ENCODE assay signal across 8 cellular contexts in the genomic region with DNA sequence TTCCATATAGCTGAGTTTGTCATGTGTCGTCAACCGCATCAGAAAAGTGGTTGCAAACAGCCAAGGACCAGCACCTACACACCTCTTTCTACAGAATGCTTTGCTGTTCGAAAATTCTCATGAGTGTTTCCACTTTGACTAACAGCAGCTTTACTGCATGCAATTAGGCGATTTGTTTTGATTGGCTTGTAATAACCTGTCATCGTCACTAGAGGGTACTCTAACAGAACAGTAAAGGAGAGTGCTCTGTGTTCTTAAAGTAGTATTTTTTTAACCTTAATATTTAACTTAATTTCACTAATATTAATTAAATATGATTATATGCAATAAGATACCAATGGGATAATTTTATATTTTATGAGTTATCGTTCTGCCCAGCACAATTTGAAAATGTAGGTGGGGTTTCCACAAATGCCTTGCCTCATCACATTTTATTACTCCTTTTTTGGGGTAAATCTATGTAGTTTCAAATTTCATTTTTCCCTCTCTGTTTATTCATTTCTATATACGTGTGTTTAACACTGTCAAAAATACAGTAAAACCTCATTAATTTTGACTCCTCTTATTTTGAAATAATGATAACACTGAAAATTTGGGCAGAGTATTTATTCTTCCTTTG.
DNase-seq lines count a peak whose midpoint lies in the region; ATAC-seq, FAIRE-seq and TF ChIP-seq lines count a peak whose summit lies in the region.

No MANE protein-coding gene starts in this region.

- H3K36me3 ChIP-seq in Caco-2 (ENCODE audit: control insufficient read depth, insufficient read depth, low read length) (no peaks in the 10 kb centered on the region), kidney (ENCODE audit: control insufficient read depth in 1 of 2, insufficient read depth in 2 of 2, low read length in 2 of 2) (no peaks in the 10 kb centered on the region), vagina (no peaks in the 10 kb centered on the region)

- DNase-seq in Caco-2: peak in 1 of 2 experiments; percentile 35
- peak; percentile 24 for DNase-seq in NCI-H2196 (lab: John Stamatoyannopoulos, UW; ENCODE audit: unreplicated experiment)
- peak; percentile 54 for DNase-seq in astrocyte of the spinal cord (ENCODE audit: low read depth, low spot score)
- DNase-seq in kidney: no peak
- DNase-seq in vagina (ENCODE audit: extremely low spot score in 2 of 2): no peak
- no peak for DNase-seq in activated T-helper 2 cell treated with anti-CD3 and anti-CD28 coated beads, Interferon-gamma antibody, Interleukin-2, Interleukin-4, amounts not matched to agents 10 μg/mL and 5 μg/mL and 100 μg/mL, durations not matched to agents 14 hours and 24 hours and 36 hours (ENCODE audit: low spot score)

- TF ChIP-seq POLR2A in vagina (IDR thresholded peaks at IDR 0.05): no peak

- H3K9me3 ChIP-seq in Caco-2 (no peaks in the 10 kb centered on the region), kidney (ENCODE audit: control insufficient read depth in 1 of 2, low read length in 2 of 2) (no peaks in the 10 kb centered on the region), vagina (no peaks in the 10 kb centered on the region)

- TF ChIP-seq CTCF in Caco-2 (IDR thresholded peaks at IDR 0.05; ENCODE audit: insufficient read depth in 1 of 2, low read depth in 1 of 2, low read length in 1 of 2, severe bottlenecking in 1 of 2, unreplicated experiment in 1 of 2) (peak; percentile 64 to 72), astrocyte of the spinal cord (IDR thresholded peaks at IDR 0.05; ENCODE audit: low read depth, low read length) (peak; percentile 79), kidney (IDR thresholded peaks at IDR 0.05; ENCODE audit: borderline replicate concordance, extremely low read depth, insufficient read depth) (peak; percentile 60), vagina (IDR thresholded peaks at IDR 0.05) (peak in 2 of 3 experiments; percentile 11 to 40)

- peak; percentile 76 for ATAC-seq in GM19043 (IDR thresholded peaks at IDR 0.05; ENCODE audit: low read depth, unreplicated experiment)
- peak; percentile 95 for ATAC-seq in HG03135 (IDR thresholded peaks at IDR 0.05; ENCODE audit: unreplicated experiment)

- no peaks in the 10 kb centered on the region for H3K27me3 Mint-ChIP-seq in Caco-2 (ENCODE audit: insufficient read depth, unreplicated experiment)
- H3K27me3 Mint-ChIP-seq in activated T-helper 2 cell treated with anti-CD3 and anti-CD28 coated beads, Interferon-gamma antibody, Interleukin-2, Interleukin-4, amounts not matched to agents 10 μg/mL and 5 μg/mL and 100 μg/mL, durations not matched to agents 14 hours and 24 hours and 36 hours (ENCODE audit: low read depth): no peaks in the 10 kb centered on the region

- H3K27ac Mint-ChIP-seq in Caco-2 (ENCODE audit: unreplicated experiment): no peak overlapping the region
- no peak overlapping the region for H3K27ac Mint-ChIP-seq in activated T-helper 2 cell treated with anti-CD3 and anti-CD28 coated beads, Interferon-gamma antibody, Interleukin-2, Interleukin-4, amounts not matched to agents 10 μg/mL and 5 μg/mL and 100 μg/mL, durations not matched to agents 14 hours and 24 hours and 36 hours

- FAIRE-seq in kidney (lab: Jason Lieb, UNC): peak; percentile 90

- H3K27me3 ChIP-seq in Caco-2 (replicated peaks; ENCODE audit: control insufficient read depth, insufficient read depth, low read length): no peaks in the 10 kb centered on the region
- H3K27me3 ChIP-seq in vagina: no peaks in the 10 kb centered on the region

- no peaks in the 10 kb centered on the region for H3K4me1 ChIP-seq in Caco-2
- H3K4me1 ChIP-seq in kidney (ENCODE audit: control insufficient read depth in 1 of 2, insufficient read depth in 1 of 2, low read depth in 1 of 2, low read length in 2 of 2): no peaks in the 10 kb centered on the region
- H3K4me1 ChIP-seq in vagina: no peaks in the 10 kb centered on the region

- H3K4me3 ChIP-seq in Caco-2 (ENCODE audit: low read depth, low read length): no peak overlapping the region
- H3K4me3 ChIP-seq in astrocyte of the spinal cord (ENCODE audit: low read depth, low read length): no peak overlapping the region
- no peak overlapping the region for H3K4me3 ChIP-seq in kidney (ENCODE audit: low read length in 2 of 2)
- no peak overlapping the region for H3K4me3 ChIP-seq in vagina

- no peaks in the 10 kb centered on the region for H3K4me1 Mint-ChIP-seq in Caco-2 (ENCODE audit: low read depth, unreplicated experiment)
- H3K4me1 Mint-ChIP-seq in activated T-helper 2 cell treated with anti-CD3 and anti-CD28 coated beads, Interferon-gamma antibody, Interleukin-2, Interleukin-4, amounts not matched to agents 10 μg/mL and 5 μg/mL and 100 μg/mL, durations not matched to agents 14 hours and 24 hours and 36 hours (ENCODE audit: low read depth): no peaks in the 10 kb centered on the region

- H3K36me3 Mint-ChIP-seq in Caco-2 (ENCODE audit: insufficient read depth, unreplicated experiment): no peaks in the 10 kb centered on the region
- H3K36me3 Mint-ChIP-seq in activated T-helper 2 cell treated with anti-CD3 and anti-CD28 coated beads, Interferon-gamma antibody, Interleukin-2, Interleukin-4, amounts not matched to agents 10 μg/mL and 5 μg/mL and 100 μg/mL, durations not matched to agents 14 hours and 24 hours and 36 hours (ENCODE audit: low read depth): no peaks in the 10 kb centered on the region

- intact Hi-C loops in Caco-2 (cut with micrococcal nuclease; ENCODE audit: unreplicated experiment): loop anchor here (10.0 kb wide), 1 partner anchor 635 kb away; no protein-coding TSS in a partner anchor
- intact Hi-C loops in kidney (cut with DNase I): no loop called here
- intact Hi-C loops in vagina (cut with DNase I): no loop called here
- intact Hi-C loops in activated T-helper 2 cell treated with anti-CD3 and anti-CD28 coated beads, Interferon-gamma antibody, Interleukin-2, Interleukin-4, amounts not matched to agents 10 μg/mL and 5 μg/mL and 100 μg/mL, durations not matched to agents 14 hours and 24 hours and 36 hours (cut with micrococcal nuclease): no loop called here

- CTCF ChIA-PET in Caco-2 (lab: Charles Lee): no interaction called here

- no peaks in the 10 kb centered on the region for H3K9me3 Mint-ChIP-seq in Caco-2 (ENCODE audit: unreplicated experiment)
- no peaks in the 10 kb centered on the region for H3K9me3 Mint-ChIP-seq in activated T-helper 2 cell treated with anti-CD3 and anti-CD28 coated beads, Interferon-gamma antibody, Interleukin-2, Interleukin-4, amounts not matched to agents 10 μg/mL and 5 μg/mL and 100 μg/mL, durations not matched to agents 14 hours and 24 hours and 36 hours

- POLR2A ChIA-PET in Caco-2 (lab: Charles Lee): no interaction called here

- H3K27ac ChIP-seq in kidney (ENCODE audit: low read depth in 2 of 2, low read length in 2 of 2): no peak overlapping the region
- H3K27ac ChIP-seq in vagina: no peak overlapping the region

- no peak overlapping the region for H3K9ac ChIP-seq in kidney (ENCODE audit: low read length in 2 of 2)

- no TSS peak for BruUV-seq in Caco-2 (replicated peaks; lab: Mats Ljungman, UMichigan)

- in situ Hi-C loops in astrocyte of the spinal cord (cut with HindIII; ENCODE audit: low sequenced_read_pairs): no loop called here

- H3K4me3 Mint-ChIP-seq in Caco-2 (ENCODE audit: unreplicated experiment): no peak overlapping the region
- H3K4me3 Mint-ChIP-seq in activated T-helper 2 cell treated with anti-CD3 and anti-CD28 coated beads, Interferon-gamma antibody, Interleukin-2, Interleukin-4, amounts not matched to agents 10 μg/mL and 5 μg/mL and 100 μg/mL, durations not matched to agents 14 hours and 24 hours and 36 hours (ENCODE audit: low read depth): no peak overlapping the region

Comparison
In these comparisons a context has a peak if more than half of its experiments do, and no peak if none do; other contexts are left out.
1. DNase-seq: peak in NCI-H2196 (single experiment) and astrocyte of the spinal cord (single experiment); none in kidney (single experiment), vagina (0 of 2) and activated T-helper 2 cell treated with anti-CD3 and anti-CD28 coated beads, Interferon-gamma antibody, Interleukin-2, Interleukin-4, amounts not matched to agents 10 μg/mL and 5 μg/mL and 100 μg/mL, durations not matched to agents 14 hours and 24 hours and 36 hours (single experiment).
2. CTCF ChIP-seq: peak in every context shown above with its lines; median percentile 79 in astrocyte of the spinal cord; 68 in Caco-2; 60 in kidney; 26 in vagina.